In genomic region chr1:168321945-168322344, GRCh38 we compare ENCODE assay signal across 9 cellular contexts. TPM values are rescaled to one million over a fixed set of nuclear protein-coding genes. Genes with fewer than 3 reads are reported as not detected.
DNase-seq lines count a peak whose midpoint lies in the region; ATAC-seq and TF ChIP-seq lines count a peak whose summit lies in the region.
"Had no signal": no experiment of that assay in that cellular context is flagged by ENCODE, and none has a peak within 500 bp of the region (broad histone marks: within the 10 kb centered on the region; RNA-seq: fewer than 3 reads in every experiment).

No MANE protein-coding gene starts in this region.

- peak; percentile 57 to 63 for ATAC-seq in activated naive CD4-positive, alpha-beta T cell treated with anti-CD3 and anti-CD28 coated beads, Interleukin-2, amount 50 U/mL, for 72 hours
- ATAC-seq in GM21360 (IDR thresholded peaks at IDR 0.05; ENCODE audit: unreplicated experiment): no peak

- WGBS in tibial nerve, 2 donors: 85 to 89% methylated on average over 1 of the region's 1 CpG

- H3K27ac Mint-ChIP-seq in activated naive CD4-positive, alpha-beta T cell treated with anti-CD3 and anti-CD28 coated beads, Interleukin-2, amount 50 U/mL, for 72 hours: no peak overlapping the region
- H3K27ac Mint-ChIP-seq in activated naive CD4-positive, alpha-beta T cell treated with anti-CD3 and anti-CD28 coated beads, Interleukin-2, amount 10 ng/mL, durations not matched to agents 7 days and 5 days: no peak overlapping the region

- H3K4me3 Mint-ChIP-seq in activated naive CD4-positive, alpha-beta T cell treated with anti-CD3 and anti-CD28 coated beads, Interleukin-2, amount 10 ng/mL, durations not matched to agents 7 days and 5 days: no peak overlapping the region

- H3K27me3 ChIP-seq in tibial nerve: no peaks in the 10 kb centered on the region

- no peak overlapping the region for H3K4me3 ChIP-seq in tibial nerve

- no peaks in the 10 kb centered on the region for H3K4me1 ChIP-seq in tibial nerve

- no peaks in the 10 kb centered on the region for H3K27me3 Mint-ChIP-seq in activated naive CD4-positive, alpha-beta T cell treated with anti-CD3 and anti-CD28 coated beads, Interleukin-2, amount 10 ng/mL, durations not matched to agents 7 days and 5 days

- no peak for DNase-seq in activated naive CD4-positive, alpha-beta T cell treated with anti-CD3 and anti-CD28 coated beads, Interleukin-2, amount 50 U/mL, for 72 hours (ENCODE audit: low spot score in 2 of 2)
- no peak for DNase-seq in activated naive CD4-positive, alpha-beta T cell treated with anti-CD3 and anti-CD28 coated beads, Interleukin-2, amount 10 ng/mL, durations not matched to agents 7 days and 5 days
- DNase-seq in NCI-H2107 (lab: John Stamatoyannopoulos, UW) (peak; percentile 23), dermis blood vessel endothelial cell (peak; percentile 52), tibial nerve (ENCODE audit: low spot score in 2 of 2) (no peak), islet precursor cell (no peak)
- no peak for DNase-seq in stimulated activated CD4-positive, alpha-beta T cell treated with anti-CD3 and anti-CD28 coated beads, Interleukin-1b, Interleukin-23, amount 100 ng/mL, for 48 hours
- DNase-seq: central memory CD4-positive, alpha-beta T cell had no signal

- no peak overlapping the region for H3K27ac ChIP-seq in tibial nerve

- H3K36me3 Mint-ChIP-seq in activated naive CD4-positive, alpha-beta T cell treated with anti-CD3 and anti-CD28 coated beads, Interleukin-2, amount 50 U/mL, for 72 hours: peaks cover 8 to 11% of the 10 kb centered on the region in 2 donors
- peaks cover 4% of the 10 kb centered on the region for H3K36me3 Mint-ChIP-seq in activated naive CD4-positive, alpha-beta T cell treated with anti-CD3 and anti-CD28 coated beads, Interleukin-2, amount 10 ng/mL, durations not matched to agents 7 days and 5 days

- TF ChIP-seq EP300 in tibial nerve (IDR thresholded peaks at IDR 0.05): no peak

- TF ChIP-seq CTCF in tibial nerve (IDR thresholded peaks at IDR 0.05): peak in 3 of 5 experiments; percentile 15 to 24 (median 16)

- H3K36me3 ChIP-seq in tibial nerve: peaks cover 0 to 7% (median 0%) of the 10 kb centered on the region in 3 donors

- peaks cover 19% of the 10 kb centered on the region for H3K4me1 Mint-ChIP-seq in activated naive CD4-positive, alpha-beta T cell treated with anti-CD3 and anti-CD28 coated beads, Interleukin-2, amount 10 ng/mL, durations not matched to agents 7 days and 5 days

- peaks cover 3 to 6% of the 10 kb centered on the region in 2 donors for H3K9me3 Mint-ChIP-seq in activated naive CD4-positive, alpha-beta T cell treated with anti-CD3 and anti-CD28 coated beads, Interleukin-2, amount 50 U/mL, for 72 hours
- H3K9me3 Mint-ChIP-seq in activated naive CD4-positive, alpha-beta T cell treated with anti-CD3 and anti-CD28 coated beads, Interleukin-2, amount 10 ng/mL, durations not matched to agents 7 days and 5 days: peaks cover 2% of the 10 kb centered on the region

- no peaks in the 10 kb centered on the region for H3K9me3 ChIP-seq in tibial nerve

- no peak for TF ChIP-seq POLR2A in tibial nerve (IDR thresholded peaks at IDR 0.05)

- CTCF ChIA-PET in activated naive CD4-positive, alpha-beta T cell treated with anti-CD3 and anti-CD28 coated beads, Interleukin-2, amount 10 ng/mL, durations not matched to agents 7 days and 5 days (lab: Charles Lee): interaction anchor here (0.6 to 3.8 kb wide), 14 partner anchors 9 to 240 kb away, joined by 3 to 60 read pairs (median 3); no protein-coding TSS in a partner anchor

RNA-seq across cellular contexts. Expression of gene TBX19, which starts 41.3 kb away (rescaled TPM):
- total RNA-seq in activated naive CD4-positive, alpha-beta T cell treated with anti-CD3 and anti-CD28 coated beads, Interleukin-2, amount 50 U/mL, for 72 hours: 1 to 10 TPM; 2.0 to 2.9 TPM
- total RNA-seq in dermis blood vessel endothelial cell (0.47 and 0.51 TPM in 2 replicates), tibial nerve (1 to 10 TPM; 1.8 to 8.5 (median 3.7) TPM)

Comparison
In these comparisons a context has a peak if more than half of its experiments do, and no peak if none do; other contexts are left out.
1. DNase-seq: peak in NCI-H2107 (single experiment) and dermis blood vessel endothelial cell (single experiment); none in activated naive CD4-positive, alpha-beta T cell treated with anti-CD3 and anti-CD28 coated beads, Interleukin-2, amount 50 U/mL, for 72 hours (0 of 2), activated naive CD4-positive, alpha-beta T cell treated with anti-CD3 and anti-CD28 coated beads, Interleukin-2, amount 10 ng/mL, durations not matched to agents 7 days and 5 days (single experiment), tibial nerve (0 of 2), stimulated activated CD4-positive, alpha-beta T cell treated with anti-CD3 and anti-CD28 coated beads, Interleukin-1b, Interleukin-23, amount 100 ng/mL, for 48 hours (single experiment) and islet precursor cell (single experiment).